Comparison of ENCODE assay signal across 7 cellular contexts in genomic region chr15:75508741-75509532, GRCh38. TPM values are rescaled to one million over a fixed set of nuclear protein-coding genes. Genes with fewer than 3 reads are reported as not detected.
DNase-seq lines count a peak whose midpoint lies in the region; ATAC-seq and TF ChIP-seq lines count a peak whose summit lies in the region.

No MANE protein-coding gene starts in this region.

- 72 to 73% methylated on average over 8 of the region's 8 CpGs for WGBS in thyroid gland, 2 donors

- TF ChIP-seq POLR2A in thyroid gland (IDR thresholded peaks at IDR 0.05) = no peak

- intact Hi-C loops in thyroid gland (cut with DNase I) = loop anchor here (10.0 kb wide), 1 partner anchor 176 kb away; no protein-coding TSS in a partner anchor

- DNase-seq in Daoy (ENCODE audit: low read depth) (peak; percentile 3), HL-60 (ENCODE audit: low read depth in 1 of 2, low spot score in 1 of 2) (peak; percentile 8 to 37), WERI-Rb-1 (no peak), glomerular endothelial cell (ENCODE audit: extremely low read depth, low read depth, low spot score) (peak; percentile 12), thyroid gland (no peak)

- ATAC-seq in HG02852 (IDR thresholded peaks at IDR 0.05; ENCODE audit: unreplicated experiment) = no peak
- no peak for ATAC-seq in GM18517 (IDR thresholded peaks at IDR 0.05; ENCODE audit: unreplicated experiment)

- H3K4me1 ChIP-seq in thyroid gland = no peaks in the 10 kb centered on the region

- no peak overlapping the region for H3K27ac ChIP-seq in HL-60 (replicated peaks)
- no peak overlapping the region; the same call in 1 of the 2 replicates for H3K27ac ChIP-seq in WERI-Rb-1
- H3K27ac ChIP-seq in thyroid gland = no peak overlapping the region

- H3K27me3 ChIP-seq in HL-60 (ENCODE audit: insufficient read depth, poor library complexity, severe bottlenecking) (no peaks in the 10 kb centered on the region), WERI-Rb-1 (ENCODE audit: insufficient read depth, low read depth, severe bottlenecking) (no peaks in the 10 kb centered on the region), thyroid gland (no peaks in the 10 kb centered on the region)

- peak; percentile 51 for TF ChIP-seq CTCF in HL-60 (IDR thresholded peaks at IDR 0.05; ENCODE audit: insufficient read depth, low read length)
- TF ChIP-seq CTCF in WERI-Rb-1 (IDR thresholded peaks at IDR 0.05; ENCODE audit: low read depth, low read length) = peak; percentile 44
- TF ChIP-seq CTCF in thyroid gland (IDR thresholded peaks at IDR 0.05) = peak in 4 of 6 experiments; percentile 42 to 66 (median 52)

- peaks cover 43% of the 10 kb centered on the region for H3K36me3 ChIP-seq in WERI-Rb-1
- peaks cover 42 to 44% of the 10 kb centered on the region in 2 donors for H3K36me3 ChIP-seq in thyroid gland

- H3K9me3 ChIP-seq in WERI-Rb-1 (ENCODE audit: severe bottlenecking) (no peaks in the 10 kb centered on the region), thyroid gland (no peaks in the 10 kb centered on the region)

- H3K4me3 ChIP-seq in HL-60 (replicated peaks; ENCODE audit: insufficient read depth, low read length) = no peak overlapping the region
- no peak overlapping the region for H3K4me3 ChIP-seq in WERI-Rb-1 (ENCODE audit: low read depth, low read length)
- H3K4me3 ChIP-seq in thyroid gland (replicated peaks in 1 of 3) = no peak overlapping the region

RNA-seq across cellular contexts. Expression of gene SIN3A, which starts 57.4 kb away (rescaled TPM):
- total RNA-seq in Daoy (2014; rRNA removed; shearing (Covaris generic)) = 16.8 and 20.6 TPM in 2 replicates
- total RNA-seq in glomerular endothelial cell (25.1 and 40.8 TPM in 2 replicates), thyroid gland (100 to 1,000 TPM in 1 of 4 donors, 10 to 100 TPM in 3; 51.4 to 146 (median 84.2) TPM)

Comparison
In these comparisons a context has a peak if more than half of its experiments do, and no peak if none do; other contexts are left out.
1. DNase-seq: peak in Daoy (single experiment), HL-60 (2 of 2) and glomerular endothelial cell (single experiment); none in WERI-Rb-1 (single experiment) and thyroid gland (0 of 2).
2. Peak in every context shown above with its lines, with median percentiles within 50 percentile points of each other: CTCF ChIP-seq.